2 cellular contexts compared by ENCODE assay signal in genomic region chr7:28169166-28169713, GRCh38.
TF ChIP-seq lines count a peak whose summit lies in the region.

No MANE protein-coding gene starts in this region.

TF ChIP-seq in IMR-90, 13 proteins besides CTCF, POLR2A, EP300 and RAD21:
- TF ChIP-seq NFE2L2 (IDR thresholded peaks at IDR 0.05; ENCODE audit: low read depth, low read length) (no peak), RFX5 (IDR thresholded peaks at IDR 0.05; ENCODE audit: low read depth, low read length) (no peak), RCOR1 (IDR thresholded peaks at IDR 0.05; ENCODE audit: insufficient replicate concordance, low read length) (no peak), FOS (IDR thresholded peaks at IDR 0.05; ENCODE audit: low read depth, low read length) (peak; percentile 64; the same call in 1 of the 2 replicates), MXI1 (IDR thresholded peaks at IDR 0.05; ENCODE audit: borderline replicate concordance, low read depth, low read length) (no peak)

TF ChIP-seq in K562, 482 proteins besides CTCF, POLR2A, EP300 and RAD21:
- TF ChIP-seq PKNOX1 (IDR thresholded peaks at IDR 0.05): no peak
- 0 out of 2 replicates have a peak, but pooled peaks have one; percentile 2 for TF ChIP-seq CBFA2T2 (conservative IDR thresholded peaks at IDR 0.05)
- peak; percentile 42; the same call in 1 of the 2 replicates for TF ChIP-seq JUND (IDR thresholded peaks at IDR 0.05; ENCODE audit: borderline replicate concordance, low read depth, low read length)
- peak; percentile 38; the same call in 1 of the 3 replicates for TF ChIP-seq JUND (tag; IDR thresholded peaks at IDR 0.05; ENCODE audit: borderline replicate concordance, low read depth, low read length)
- TF ChIP-seq ATF3 (IDR thresholded peaks at IDR 0.05): peak; percentile 28; the same call in 1 of the 2 replicates
- no peak for TF ChIP-seq ATF3 (CRISPR knock-in tag; conservative IDR thresholded peaks at IDR 0.05)
- 0 out of 2 replicates have a peak, but pooled peaks have one; percentile 26 for TF ChIP-seq FOSL1 (tag; conservative IDR thresholded peaks at IDR 0.05)
